In genomic region chr3:167380004-167380689, GRCh38 we compare ENCODE assay signal across 8 cellular contexts. TPM values are rescaled to one million over a fixed set of nuclear protein-coding genes. Genes with fewer than 3 reads are reported as not detected.
DNase-seq lines count a peak whose midpoint lies in the region; ATAC-seq and TF ChIP-seq lines count a peak whose summit lies in the region.

TSS of gene ZBBX (minus strand) at chr3:167380297. CDS start at chr3:167372901, 7,396 bp downstream.

- H3K36me3 ChIP-seq in ascending aorta, result no peaks in the 10 kb centered on the region

- H3K4me3 ChIP-seq in ascending aorta (peak within 1 kb of the TSS; percentile 44 to 53), retinal pigment epithelial cell (ENCODE audit: low read length) (peak within 1 kb of the TSS; percentile 68)

- peak; percentile 100 for ATAC-seq in HG02938 (IDR thresholded peaks at IDR 0.05; ENCODE audit: unreplicated experiment)

- peaks cover 0 to 3% of the 10 kb centered on the region in 2 donors for H3K4me1 ChIP-seq in ascending aorta

- DNase-seq in GM13976 (ENCODE audit: low spot score) (peak; percentile 78), NCI-H1694 treated with DMSO at 0.1 percent for 48 hours (lab: John Stamatoyannopoulos, UW) (peak; percentile 53), T-helper 2 cell (peak; percentile 46 to 79 (median 69)), ascending aorta (ENCODE audit: low spot score in 2 of 2) (peak; percentile 51 to 82), hippocampal formation (lab: John Stamatoyannopoulos, UW) (peak; percentile 75 to 81), retinal pigment epithelial cell (ENCODE audit: low read depth) (peak; percentile 29), cortex of kidney (lab: John Stamatoyannopoulos, UW) (no peak)

- H3K27ac ChIP-seq in ascending aorta, result no peak within 1 kb of the TSS

- TF ChIP-seq CTCF in GM13976 (IDR thresholded peaks at IDR 0.05; ENCODE audit: borderline replicate concordance, control extremely low read depth, extremely low read depth, insufficient read depth, missing control alignments) (peak; percentile 92), ascending aorta (IDR thresholded peaks at IDR 0.05) (peak; percentile 48 to 72 (median 67)), retinal pigment epithelial cell (conservative IDR thresholded peaks at IDR 0.05; ENCODE audit: low read depth, low read length) (peak; percentile 98)

- no peaks in the 10 kb centered on the region for H3K9me3 ChIP-seq in ascending aorta

- in situ Hi-C loops in GM13976 (cut with MboI; ENCODE audit: low sequenced_read_pairs, unreplicated experiment), result no loop called here

- intact Hi-C loops in ascending aorta (cut with DNase I), result no loop called here

- H3K27me3 ChIP-seq in ascending aorta, result no peaks in the 10 kb centered on the region

RNA-seq across cellular contexts. Expression of gene ZBBX, which starts in this region (rescaled TPM):
- not detected for total RNA-seq in ascending aorta

Comparison
In these comparisons a context has a peak if more than half of its experiments do, and no peak if none do; other contexts are left out.
1. Peak in DNase-seq and H3K4me3 ChIP-seq in ascending aorta; RNA of the gene not detected or under 1 TPM.